Comparison of ENCODE assay signal across 1 cellular context in genomic region chr17:4634981-4635380, GRCh38.
TF ChIP-seq lines count a peak whose summit lies in the region.

No MANE protein-coding gene starts in this region.

TF ChIP-seq in GM23338, 12 proteins besides CTCF, POLR2A, EP300 and RAD21 (continued from another document):
- TF ChIP-seq CREB1 (CRISPR knock-in tag; IDR thresholded peaks at IDR 0.05; ENCODE audit: low read depth): no peak
- TF ChIP-seq NANOG (IDR thresholded peaks at IDR 0.05; ENCODE audit: borderline replicate concordance): no peak
- no peak for TF ChIP-seq ZNF331 (CRISPR knock-in tag; IDR thresholded peaks at IDR 0.05; ENCODE audit: low read depth)
- no peak for TF ChIP-seq ZNF462 (CRISPR knock-in tag; IDR thresholded peaks at IDR 0.05)
- TF ChIP-seq REST (IDR thresholded peaks at IDR 0.05; ENCODE audit: unreplicated experiment): no peak
- TF ChIP-seq ZNF114 (CRISPR knock-in tag; IDR thresholded peaks at IDR 0.05): no peak
